Comparison of ENCODE assay signal across 8 cellular contexts in the genomic region with DNA sequence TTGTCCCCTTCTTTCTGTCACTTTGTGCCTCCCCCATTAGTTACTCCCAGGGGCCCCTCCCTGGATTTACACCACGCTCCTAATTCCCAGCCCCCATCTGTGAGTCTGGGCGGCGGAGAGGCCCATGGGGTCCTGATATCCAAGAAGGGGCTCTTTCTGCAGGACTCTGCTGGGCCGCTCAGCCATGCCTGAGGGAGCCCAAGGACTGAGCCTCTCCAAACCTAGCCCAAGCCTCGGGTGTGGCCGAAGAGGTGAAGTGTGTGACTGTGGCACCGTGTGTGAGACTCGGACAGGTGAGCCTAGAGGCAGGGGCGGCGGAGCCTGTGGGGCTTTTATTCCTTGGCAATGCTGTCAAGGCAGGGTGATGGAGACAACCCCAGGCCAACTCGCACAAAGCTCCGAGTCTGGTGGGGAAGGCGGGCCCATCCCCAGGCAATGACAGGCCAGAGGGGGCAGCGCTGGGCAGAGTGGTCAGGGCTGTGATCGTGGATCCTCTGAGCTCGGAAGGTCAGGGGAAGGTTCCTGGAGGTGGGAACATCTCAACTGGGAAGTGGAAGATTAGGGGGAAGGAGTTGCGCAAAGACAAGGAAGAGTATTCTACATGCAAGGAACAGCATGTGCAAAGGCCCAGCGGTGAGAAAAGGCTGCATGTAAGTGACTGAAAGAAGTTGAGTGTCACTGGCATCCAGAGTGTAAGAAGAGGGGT. TPM values are rescaled to one million over a fixed set of nuclear protein-coding genes. Genes with fewer than 3 reads are reported as not detected.
DNase-seq lines count a peak whose midpoint lies in the region; ATAC-seq and TF ChIP-seq lines count a peak whose summit lies in the region.

No MANE protein-coding gene starts in this region.

- no peak for DNase-seq in stimulated activated naive CD8-positive, alpha-beta T cell treated with anti-CD3 and anti-CD28 coated beads, Interleukin-15, Interleukin-2, amounts not matched to agents 100 U/mL and 50 U/mL, for 24 hours
- DNase-seq in hepatocyte (ENCODE audit: low spot score) (peak; percentile 44), smooth muscle cell (lab: John Stamatoyannopoulos, UW; ENCODE audit: unreplicated experiment) (no peak), inferior parietal cortex (ENCODE audit: extremely low spot score) (no peak)
- no peak for DNase-seq in effector CD8-positive, alpha-beta T cell (lab: John Stamatoyannopoulos, UW)

- 16% methylated on average over 18 of the region's 18 CpGs for WGBS in hepatocyte (ENCODE audit: low lambda C conversion rate, missing lambda C conversion rate)
- 17% methylated on average over 18 of the region's 18 CpGs for WGBS in smooth muscle cell (ENCODE audit: low lambda C conversion rate)

- H3K27me3 ChIP-seq in hepatocyte (no peaks in the 10 kb centered on the region), smooth muscle cell (ENCODE audit: low read depth) (no peaks in the 10 kb centered on the region)

- H3K27me3 Mint-ChIP-seq in stimulated activated naive CD8-positive, alpha-beta T cell treated with anti-CD3 and anti-CD28 coated beads, Interleukin-15, Interleukin-2, amounts not matched to agents 100 ng/mL and 50 ng/mL, for 24 hours, result no peaks in the 10 kb centered on the region
- no peaks in the 10 kb centered on the region for H3K27me3 Mint-ChIP-seq in activated T-helper 17 cell treated with anti-CD3 and anti-CD28 coated beads, Interleukin-2, amount 50 U/mL, for 72 hours

- H3K36me3 ChIP-seq in hepatocyte (replicated peaks; ENCODE audit: insufficient read depth, low read depth) (no peaks in the 10 kb centered on the region), smooth muscle cell (ENCODE audit: low read depth) (no peaks in the 10 kb centered on the region)

- peaks cover 33% of the 10 kb centered on the region for H3K4me1 Mint-ChIP-seq in stimulated activated naive CD8-positive, alpha-beta T cell treated with anti-CD3 and anti-CD28 coated beads, Interleukin-15, Interleukin-2, amounts not matched to agents 100 ng/mL and 50 ng/mL, for 24 hours (ENCODE audit: low read depth)
- H3K4me1 Mint-ChIP-seq in activated T-helper 17 cell treated with anti-CD3 and anti-CD28 coated beads, Interleukin-2, amount 50 U/mL, for 72 hours, result peaks cover 31% of the 10 kb centered on the region

- H3K36me3 Mint-ChIP-seq in stimulated activated naive CD8-positive, alpha-beta T cell treated with anti-CD3 and anti-CD28 coated beads, Interleukin-15, Interleukin-2, amounts not matched to agents 100 ng/mL and 50 ng/mL, for 24 hours (ENCODE audit: low read depth), result peaks cover 3% of the 10 kb centered on the region
- H3K36me3 Mint-ChIP-seq in activated T-helper 17 cell treated with anti-CD3 and anti-CD28 coated beads, Interleukin-2, amount 50 U/mL, for 72 hours (ENCODE audit: low read depth), result peaks cover 72% of the 10 kb centered on the region

- TF ChIP-seq CTCF in hepatocyte (IDR thresholded peaks at IDR 0.05; ENCODE audit: poor library complexity), result no peak
- no peak for TF ChIP-seq CTCF in smooth muscle cell (IDR thresholded peaks at IDR 0.05; ENCODE audit: borderline replicate concordance, insufficient read depth, poor library complexity, severe bottlenecking)

- H3K79me2 ChIP-seq in hepatocyte (peaks cover 41% of the 10 kb centered on the region), smooth muscle cell (ENCODE audit: low read depth) (peaks cover 51% of the 10 kb centered on the region)

- H2AFZ ChIP-seq in hepatocyte (peak overlapping the region; percentile 45), smooth muscle cell (ENCODE audit: low read depth) (no peak overlapping the region)

- H3K9me3 ChIP-seq in hepatocyte (ENCODE audit: low read depth) (no peaks in the 10 kb centered on the region), smooth muscle cell (replicated peaks; ENCODE audit: low read depth) (no peaks in the 10 kb centered on the region)

- peaks cover 3% of the 10 kb centered on the region for H4K20me1 ChIP-seq in hepatocyte (ENCODE audit: insufficient read depth, poor library complexity, severe bottlenecking)
- peaks cover 26% of the 10 kb centered on the region for H4K20me1 ChIP-seq in smooth muscle cell (ENCODE audit: low read depth)

- no peaks in the 10 kb centered on the region for H3K9me3 Mint-ChIP-seq in stimulated activated naive CD8-positive, alpha-beta T cell treated with anti-CD3 and anti-CD28 coated beads, Interleukin-15, Interleukin-2, amounts not matched to agents 100 ng/mL and 50 ng/mL, for 24 hours
- no peaks in the 10 kb centered on the region for H3K9me3 Mint-ChIP-seq in activated T-helper 17 cell treated with anti-CD3 and anti-CD28 coated beads, Interleukin-2, amount 50 U/mL, for 72 hours

- H3K4me1 ChIP-seq in hepatocyte (ENCODE audit: insufficient read depth), result peaks cover 18% of the 10 kb centered on the region
- H3K4me1 ChIP-seq in smooth muscle cell (ENCODE audit: low read depth), result peaks cover 17% of the 10 kb centered on the region

- H3F3A ChIP-seq in smooth muscle cell (ENCODE audit: low read depth), result peaks cover 7% of the 10 kb centered on the region

- H3K9me2 ChIP-seq in hepatocyte (replicated peaks; ENCODE audit: insufficient read depth), result no peaks in the 10 kb centered on the region

- peak overlapping the region; percentile 78 for H3K27ac Mint-ChIP-seq in stimulated activated naive CD8-positive, alpha-beta T cell treated with anti-CD3 and anti-CD28 coated beads, Interleukin-15, Interleukin-2, amounts not matched to agents 100 ng/mL and 50 ng/mL, for 24 hours
- H3K27ac Mint-ChIP-seq in activated T-helper 17 cell treated with anti-CD3 and anti-CD28 coated beads, Interleukin-2, amount 50 U/mL, for 72 hours, result peak overlapping the region; percentile 96

- no peak for ATAC-seq in stimulated activated naive CD8-positive, alpha-beta T cell treated with anti-CD3 and anti-CD28 coated beads, Interleukin-15, Interleukin-2, amounts not matched to agents 100 U/mL and 50 U/mL, for 24 hours
- no peak for ATAC-seq in activated T-helper 17 cell treated with anti-CD3 and anti-CD28 coated beads, Interleukin-2, amount 50 U/mL, for 72 hours (replicated peaks)
- no peak for ATAC-seq in GM21723 (IDR thresholded peaks at IDR 0.05; ENCODE audit: unreplicated experiment)

- peak overlapping the region; percentile 84 for H3K4me3 Mint-ChIP-seq in stimulated activated naive CD8-positive, alpha-beta T cell treated with anti-CD3 and anti-CD28 coated beads, Interleukin-15, Interleukin-2, amounts not matched to agents 100 ng/mL and 50 ng/mL, for 24 hours
- peak overlapping the region; percentile 91 for H3K4me3 Mint-ChIP-seq in activated T-helper 17 cell treated with anti-CD3 and anti-CD28 coated beads, Interleukin-2, amount 50 U/mL, for 72 hours

- H3K4me3 ChIP-seq in hepatocyte (peak overlapping the region; percentile 59), smooth muscle cell (peak overlapping the region; percentile 80)

- H3K9ac ChIP-seq in smooth muscle cell (ENCODE audit: low read depth), result peak overlapping the region; percentile 75

- H3K4me2 ChIP-seq in hepatocyte (peak overlapping the region; percentile 91), smooth muscle cell (peak overlapping the region; percentile 83)

- peak overlapping the region; percentile 99 for H3K27ac ChIP-seq in hepatocyte
- H3K27ac ChIP-seq in smooth muscle cell (ENCODE audit: low read depth), result peak overlapping the region; percentile 81

RNA-seq across cellular contexts. Expression of a gene that starts 1.6 kb away (rescaled TPM):
- 10 to 100 TPM; 51.2 to 69.4 TPM for total RNA-seq in activated T-helper 17 cell treated with anti-CD3 and anti-CD28 coated beads, Interleukin-2, amount 50 U/mL, for 72 hours
- total RNA-seq in hepatocyte (17.7 and 25.3 TPM in 2 replicates), smooth muscle cell (16.3 and 42.2 TPM in 2 replicates)
- polyA plus RNA-seq in hepatocyte (34.0 and 44.0 TPM in 2 replicates), smooth muscle cell (33.0 and 51.9 TPM in 2 replicates)

RNA-seq across cellular contexts. Expression of a gene that starts 7.4 kb away (rescaled TPM):
- total RNA-seq in activated T-helper 17 cell treated with anti-CD3 and anti-CD28 coated beads, Interleukin-2, amount 50 U/mL, for 72 hours, result 100 to 1,000 TPM in 1 of 2 donors, 10 to 100 TPM in 1; 67.4 to 265 TPM
- total RNA-seq in hepatocyte (72.9 and 95.8 TPM in 2 replicates), smooth muscle cell (31.5 and 44.7 TPM in 2 replicates)
- polyA plus RNA-seq in hepatocyte (1,034 and 1,087 TPM in 2 replicates), smooth muscle cell (281 and 303 TPM in 2 replicates)

RNA-seq across cellular contexts. Expression of a gene that starts 21.7 kb away (rescaled TPM):
- 1,000 to 10,000 TPM; 2,984 to 3,090 TPM for total RNA-seq in activated T-helper 17 cell treated with anti-CD3 and anti-CD28 coated beads, Interleukin-2, amount 50 U/mL, for 72 hours
- total RNA-seq in hepatocyte (63.8 and 115 TPM in 2 replicates), smooth muscle cell (82.2 and 97.1 TPM in 2 replicates)
- polyA plus RNA-seq in hepatocyte (409 and 411 TPM in 2 replicates), smooth muscle cell (539 and 567 TPM in 2 replicates)

RNA-seq across cellular contexts. Expression of a gene that starts 22.9 kb away (rescaled TPM):
- 10 to 100 TPM; 24.6 to 27.7 TPM for total RNA-seq in activated T-helper 17 cell treated with anti-CD3 and anti-CD28 coated beads, Interleukin-2, amount 50 U/mL, for 72 hours
- 18.9 and 21.4 TPM in 2 replicates for total RNA-seq in hepatocyte
- 27.9 and 38.6 TPM in 2 replicates for polyA plus RNA-seq in hepatocyte
- 23.0 and 23.8 TPM in 2 replicates for total RNA-seq in smooth muscle cell
- polyA plus RNA-seq in smooth muscle cell, result 36.3 and 37.7 TPM in 2 replicates

RNA-seq across cellular contexts. Expression of a gene that starts 23.1 kb away (rescaled TPM):
- 10 to 100 TPM; 46.6 to 58.6 TPM for total RNA-seq in activated T-helper 17 cell treated with anti-CD3 and anti-CD28 coated beads, Interleukin-2, amount 50 U/mL, for 72 hours
- total RNA-seq in hepatocyte, result 30.4 and 42.5 TPM in 2 replicates
- polyA plus RNA-seq in hepatocyte, result 53.5 and 54.4 TPM in 2 replicates
- total RNA-seq in smooth muscle cell, result 27.8 and 29.8 TPM in 2 replicates
- 35.8 and 42.7 TPM in 2 replicates for polyA plus RNA-seq in smooth muscle cell

Comparison
In these comparisons a context has a peak if more than half of its experiments do, and no peak if none do; other contexts are left out.
1. RNA of a gene that starts 21.7 kb away (total RNA-seq): 2,984 to 3,090 TPM in activated T-helper 17 cell treated with anti-CD3 and anti-CD28 coated beads, Interleukin-2, amount 50 U/mL, for 72 hours; 82.2 to 97.1 TPM in smooth muscle cell and 63.8 to 115 TPM in hepatocyte; every median in the first group is over 10 times any median in the second.